Comparison of ENCODE assay signal across 15 cellular contexts in genomic region chr17:40260528-40260927, GRCh38. TPM values are rescaled to one million over a fixed set of nuclear protein-coding genes. Genes with fewer than 3 reads are reported as not detected.
DNase-seq lines count a peak whose midpoint lies in the region; ATAC-seq, FAIRE-seq and TF ChIP-seq lines count a peak whose summit lies in the region.
"Had no signal": no experiment of that assay in that cellular context is flagged by ENCODE, and none has a peak within 500 bp of the region (broad histone marks: within the 10 kb centered on the region; RNA-seq: fewer than 3 reads in every experiment).

No MANE protein-coding gene starts in this region.

- POLR2A ChIA-PET in HepG2 (lab: Yijun Ruan, JAX): no interaction called here
- POLR2A ChIA-PET in GM10248 (lab: Yijun Ruan, JAX): no interaction called here

- no peak for DNase-seq in activated T-cell treated with anti-CD3 and anti-CD28 coated beads, Interleukin-2, amount 50 U/mL, for 24 hours
- DNase-seq in activated T-cell treated with anti-CD3 and anti-CD28 coated beads, Interleukin-2, amount 50 U/mL, for 1 hour: no peak
- DNase-seq in HepG2 (ENCODE audit: low spot score) (no peak), right lobe of liver (no peak), stromal cell of bone marrow (ENCODE audit: low read depth) (peak; percentile 32), GM10248 (ENCODE audit: extremely low spot score) (no peak), upper lobe of right lung (no peak), middle frontal gyrus (ENCODE audit: extremely low spot score, low spot score) (no peak)
- DNase-seq: CD8-positive, alpha-beta memory T cell; DMS53; GF-D8; HCEC 1CT; HFFc6 had no signal

- H3K4me1 Mint-ChIP-seq in activated T-cell treated with anti-CD3 and anti-CD28 coated beads, Interleukin-2, amount 50 U/mL, for 24 hours (ENCODE audit: low read depth): peaks cover 12% of the 10 kb centered on the region

- CTCF ChIA-PET in HepG2 (lab: Yijun Ruan, JAX; ENCODE audit: low intra/inter-chr PET ratio, low total read pairs): no interaction called here
- CTCF ChIA-PET in GM10248 (lab: Yijun Ruan, JAX): interaction anchor here (0.9 to 1.8 kb wide), 3 partner anchors 8 to 21 kb away, joined by 3 to 6 read pairs (median 5); no protein-coding TSS in a partner anchor

- H3K27ac ChIP-seq in HepG2 (ENCODE audit: extremely low read length, insufficient read depth, low read length) (no peak overlapping the region), right lobe of liver (no peak overlapping the region), upper lobe of right lung (no peak overlapping the region)
- H3K27ac ChIP-seq: 22Rv1, BLaER1 had no signal

- H3K36me3 Mint-ChIP-seq in activated T-cell treated with anti-CD3 and anti-CD28 coated beads, Interleukin-2, amount 50 U/mL, for 24 hours (ENCODE audit: low read depth): peaks cover 64% of the 10 kb centered on the region

- H2AFZ ChIP-seq in HepG2 (ENCODE audit: low read length): no peak overlapping the region

- H3K9me3 Mint-ChIP-seq in activated T-cell treated with anti-CD3 and anti-CD28 coated beads, Interleukin-2, amount 50 U/mL, for 24 hours: no peaks in the 10 kb centered on the region
- H3K9me3 Mint-ChIP-seq: CD8-positive, alpha-beta memory T cell; HFFc6 had no signal

- no peak for TF ChIP-seq CTCF in HepG2 (CRISPR knock-in tag; IDR thresholded peaks at IDR 0.05)
- TF ChIP-seq CTCF in right lobe of liver (IDR thresholded peaks at IDR 0.05): no peak
- TF ChIP-seq CTCF in GM10248 (IDR thresholded peaks at IDR 0.05; ENCODE audit: control extremely low read depth, extremely low read depth, low read depth, missing control alignments): no peak
- TF ChIP-seq CTCF in upper lobe of right lung (IDR thresholded peaks at IDR 0.05): no peak

- no peak for TF ChIP-seq RAD21 in HepG2 (CRISPR knock-in tag; IDR thresholded peaks at IDR 0.05)

- no TSS peak for BruUV-seq in HepG2 (replicated peaks; lab: Mats Ljungman, UMichigan)

- peak overlapping the region; percentile 14 for H3K27ac Mint-ChIP-seq in activated T-cell treated with anti-CD3 and anti-CD28 coated beads, Interleukin-2, amount 50 U/mL, for 24 hours
- H3K27ac Mint-ChIP-seq: HFFc6 had no signal

- no peaks in the 10 kb centered on the region for H3K4me1 ChIP-seq in HepG2 (ENCODE audit: insufficient read depth, low read length)
- H3K4me1 ChIP-seq in right lobe of liver: no peaks in the 10 kb centered on the region
- no peaks in the 10 kb centered on the region for H3K4me1 ChIP-seq in upper lobe of right lung
- H3K4me1 ChIP-seq: BLaER1 had no signal

- intact Hi-C loops in HepG2 (cut with micrococcal nuclease; ENCODE audit: unreplicated experiment) (no loop called here), right lobe of liver (cut with DNase I) (no loop called here), upper lobe of right lung (cut with DNase I) (no loop called here)

- no peak for FAIRE-seq in HepG2 (lab: Jason Lieb, UNC)

- TF ChIP-seq EP300 in HepG2 (IDR thresholded peaks at IDR 0.05; ENCODE audit: low read depth in 2 of 2, low read length in 2 of 2): no peak
- TF ChIP-seq EP300 in HepG2 (CRISPR knock-in tag; IDR thresholded peaks at IDR 0.05; ENCODE audit: borderline replicate concordance): no peak

- H4K20me1 ChIP-seq in HepG2 (ENCODE audit: insufficient read depth, low read length): no peaks in the 10 kb centered on the region
- H4K20me1 ChIP-seq: BLaER1 had no signal

- no peak overlapping the region for H3K4me3 Mint-ChIP-seq in activated T-cell treated with anti-CD3 and anti-CD28 coated beads, Interleukin-2, amount 50 U/mL, for 24 hours
- H3K4me3 Mint-ChIP-seq: CD8-positive, alpha-beta memory T cell; HFFc6 had no signal

- 97% methylated on average over 7 of the region's 7 CpGs for WGBS in HepG2 (ENCODE audit: low lambda C conversion rate)
- 80% methylated on average over 2 of the region's 7 CpGs for WGBS in right lobe of liver (ENCODE audit: insufficient coverage, low coverage, low lambda C conversion rate, missing lambda C conversion rate)

- H3K79me2 ChIP-seq in HepG2 (ENCODE audit: insufficient read depth, low read length): no peaks in the 10 kb centered on the region

- H3K4me2 ChIP-seq in HepG2 (ENCODE audit: low read depth, low read length): no peak overlapping the region
- H3K4me2 ChIP-seq: BLaER1 had no signal

- ATAC-seq in HepG2 (no peak), right lobe of liver (no peak), upper lobe of right lung (no peak)

- in situ Hi-C loops in HepG2 (cut with HindIII; ENCODE audit: extremely low pct_ligation_motif_present, low pct_unique_long_range_greater_than_20kb): no loop called here

- H3K4me3 ChIP-seq in HepG2 (replicated peaks in 1 of 3; ENCODE audit: insufficient read depth in 1 of 3, low read depth in 2 of 3, low read length in 3 of 3) (no peak overlapping the region), right lobe of liver (no peak overlapping the region), upper lobe of right lung (no peak overlapping the region)
- H3K4me3 ChIP-seq: BLaER1 had no signal

- no peaks in the 10 kb centered on the region for H3K27me3 Mint-ChIP-seq in activated T-cell treated with anti-CD3 and anti-CD28 coated beads, Interleukin-2, amount 50 U/mL, for 24 hours
- H3K27me3 Mint-ChIP-seq: CD8-positive, alpha-beta memory T cell had no signal

- H3K9me3 ChIP-seq in HepG2 (ENCODE audit: low read length) (no peaks in the 10 kb centered on the region), right lobe of liver (no peaks in the 10 kb centered on the region), upper lobe of right lung (no peaks in the 10 kb centered on the region)
- H3K9me3 ChIP-seq: BLaER1 had no signal

- H3K36me3 ChIP-seq in HepG2 (replicated peaks in 1 of 2; ENCODE audit: control insufficient read depth in 1 of 2, insufficient read depth in 2 of 2, low read length in 2 of 2): peaks cover 47 to 78% of the 10 kb centered on the region in 2 experiments
- H3K36me3 ChIP-seq in right lobe of liver: peaks cover 0 to 56% (median 25%) of the 10 kb centered on the region in 4 donors
- H3K36me3 ChIP-seq in upper lobe of right lung: peaks cover 90% of the 10 kb centered on the region

- TF ChIP-seq POLR2A in HepG2 (IDR thresholded peaks at IDR 0.05; ENCODE audit: insufficient read depth in 1 of 2, low read depth in 2 of 2, low read length in 2 of 2): no peak
- TF ChIP-seq POLR2A in right lobe of liver (IDR thresholded peaks at IDR 0.05): no peak

- H3K27me3 ChIP-seq in HepG2 (ENCODE audit: control insufficient read depth in 1 of 2, insufficient read depth in 2 of 2, low read length in 2 of 2): no peaks in the 10 kb centered on the region
- H3K27me3 ChIP-seq in right lobe of liver: no peaks in the 10 kb centered on the region
- no peaks in the 10 kb centered on the region for H3K27me3 ChIP-seq in upper lobe of right lung
- H3K27me3 ChIP-seq: BLaER1 had no signal

- H3K9ac ChIP-seq in HepG2 (ENCODE audit: insufficient read depth, low read depth, low read length): no peak overlapping the region
- H3K9ac ChIP-seq: BLaER1 had no signal

RNA-seq across cellular contexts. Expression of gene CDC6, which starts 27.2 kb away (rescaled TPM):
- 114 and 154 TPM in 2 replicates for total RNA-seq in HepG2 (2016; rRNA removed; fragmentation: Illumina TruSeq; extraction: Trizol)
- 24.3 and 27.3 TPM in 2 replicates for total RNA-seq in HepG2 (2016; cell fraction: cytosol; rRNA removed; fragmentation: Illumina TruSeq; extraction: Trizol; ENCODE audit: low read depth)
- 117 and 162 TPM in 2 replicates for total RNA-seq in HepG2 (2016; cell fraction: insoluble cytoplasmic fraction; rRNA removed; fragmentation: Illumina TruSeq; extraction: Trizol)
- 42.3 and 51.8 TPM in 2 replicates for total RNA-seq in HepG2 (2016; cell fraction: membrane; rRNA removed; fragmentation: Illumina TruSeq; extraction: Trizol)
- total RNA-seq in HepG2 (2016; cell fraction: nucleus; rRNA removed; fragmentation: Illumina TruSeq; extraction: Trizol): 89.2 and 89.6 TPM in 2 replicates
- 10.7 and 17.4 TPM in 2 replicates for polyA plus RNA-seq in HepG2 (2011; rRNA removed)
- polyA plus RNA-seq in HepG2 (2011; cell fraction: cytosol; rRNA removed): 6.9 and 8.8 TPM in 2 replicates
- polyA plus RNA-seq in HepG2 (2011; cell fraction: nucleus; rRNA removed): 9.6 and 11.4 TPM in 2 replicates
- polyA plus RNA-seq in HepG2 (2012): 8.4 and 23.9 TPM in 2 replicates
- polyA plus RNA-seq in HepG2 (2016; cell fraction: cytosol; fragmentation: Illumina TruSeq; extraction: Trizol; ENCODE audit: low read depth): 12.0 and 14.2 TPM in 2 replicates
- polyA plus RNA-seq in HepG2 (2016; cell fraction: insoluble cytoplasmic fraction; fragmentation: Illumina TruSeq; extraction: Trizol; ENCODE audit: low read depth): 133 and 135 TPM in 2 replicates
- polyA plus RNA-seq in HepG2 (2016; cell fraction: membrane; fragmentation: Illumina TruSeq; extraction: Trizol; ENCODE audit: low read depth): 15.3 and 18.9 TPM in 2 replicates
- 98.6 and 99.5 TPM in 2 replicates for polyA plus RNA-seq in HepG2 (2016; cell fraction: nucleus; fragmentation: Illumina TruSeq; extraction: Trizol; ENCODE audit: insufficient read depth, low read depth)
- polyA minus RNA-seq in HepG2 (2011; rRNA and poly(A)+ RNA removed; ENCODE audit: low replicate concordance): 8.7 and 50.8 TPM in 2 replicates
- 9.4 and 10.7 TPM in 2 replicates for polyA minus RNA-seq in HepG2 (2011; cell fraction: cytosol; rRNA and poly(A)+ RNA removed)
- polyA minus RNA-seq in HepG2 (2011; cell fraction: nucleus; rRNA and poly(A)+ RNA removed): 31.5 and 47.0 TPM in 2 replicates
- 1 to 10 TPM in 5 of 6 experiments, under 1 TPM in 1; 0.42 to 9.1 (median 3.1) TPM for total RNA-seq in right lobe of liver
- 1.4 TPM for total RNA-seq in upper lobe of right lung

RNA-seq across cellular contexts. Expression of gene WIPF2, which starts 41.4 kb away (rescaled TPM):
- total RNA-seq in HepG2 (2016; rRNA removed; fragmentation: Illumina TruSeq; extraction: Trizol) (10.8 and 11.8 TPM in 2 replicates), right lobe of liver (10 to 100 TPM in 2 of 6 experiments, 1 to 10 TPM in 4; 7.0 to 12.1 (median 9.0) TPM), upper lobe of right lung (38.3 TPM)
- total RNA-seq in HepG2 (2016; cell fraction: cytosol; rRNA removed; fragmentation: Illumina TruSeq; extraction: Trizol; ENCODE audit: low read depth): 1.2 and 1.4 TPM in 2 replicates
- 11.1 and 11.4 TPM in 2 replicates for total RNA-seq in HepG2 (2016; cell fraction: insoluble cytoplasmic fraction; rRNA removed; fragmentation: Illumina TruSeq; extraction: Trizol)
- total RNA-seq in HepG2 (2016; cell fraction: membrane; rRNA removed; fragmentation: Illumina TruSeq; extraction: Trizol): 7.1 and 7.4 TPM in 2 replicates
- total RNA-seq in HepG2 (2016; cell fraction: nucleus; rRNA removed; fragmentation: Illumina TruSeq; extraction: Trizol): 8.5 and 10.1 TPM in 2 replicates
- 7.2 and 8.3 TPM in 2 replicates for polyA plus RNA-seq in HepG2 (2011; rRNA removed)
- 3.3 and 3.9 TPM in 2 replicates for polyA plus RNA-seq in HepG2 (2011; cell fraction: cytosol; rRNA removed)
- polyA plus RNA-seq in HepG2 (2011; cell fraction: nucleus; rRNA removed): 6.3 and 6.8 TPM in 2 replicates
- 16.2 and 16.9 TPM in 2 replicates for polyA plus RNA-seq in HepG2 (2012)
- polyA plus RNA-seq in HepG2 (2016; cell fraction: cytosol; fragmentation: Illumina TruSeq; extraction: Trizol; ENCODE audit: low read depth): 1.7 and 1.9 TPM in 2 replicates
- 14.6 and 18.9 TPM in 2 replicates for polyA plus RNA-seq in HepG2 (2016; cell fraction: insoluble cytoplasmic fraction; fragmentation: Illumina TruSeq; extraction: Trizol; ENCODE audit: low read depth)
- 4.5 and 5.5 TPM in 2 replicates for polyA plus RNA-seq in HepG2 (2016; cell fraction: membrane; fragmentation: Illumina TruSeq; extraction: Trizol; ENCODE audit: low read depth)
- polyA plus RNA-seq in HepG2 (2016; cell fraction: nucleus; fragmentation: Illumina TruSeq; extraction: Trizol; ENCODE audit: insufficient read depth, low read depth): 17.7 and 23.9 TPM in 2 replicates
- 10.7 and 12.1 TPM in 2 replicates for polyA minus RNA-seq in HepG2 (2011; rRNA and poly(A)+ RNA removed; ENCODE audit: low replicate concordance)
- polyA minus RNA-seq in HepG2 (2011; cell fraction: cytosol; rRNA and poly(A)+ RNA removed): 8.1 and 9.5 TPM in 2 replicates
- polyA minus RNA-seq in HepG2 (2011; cell fraction: nucleus; rRNA and poly(A)+ RNA removed): 7.2 and 8.5 TPM in 2 replicates

RNA-seq across cellular contexts. Expression of gene RARA, which starts 48.5 kb away (rescaled TPM):
- 8.6 and 8.9 TPM in 2 replicates for total RNA-seq in HepG2 (2016; rRNA removed; fragmentation: Illumina TruSeq; extraction: Trizol)
- total RNA-seq in HepG2 (2016; cell fraction: cytosol; rRNA removed; fragmentation: Illumina TruSeq; extraction: Trizol; ENCODE audit: low read depth): 3.2 and 3.7 TPM in 2 replicates
- 6.7 and 9.5 TPM in 2 replicates for total RNA-seq in HepG2 (2016; cell fraction: insoluble cytoplasmic fraction; rRNA removed; fragmentation: Illumina TruSeq; extraction: Trizol)
- total RNA-seq in HepG2 (2016; cell fraction: membrane; rRNA removed; fragmentation: Illumina TruSeq; extraction: Trizol): 8.2 and 11.1 TPM in 2 replicates
- total RNA-seq in HepG2 (2016; cell fraction: nucleus; rRNA removed; fragmentation: Illumina TruSeq; extraction: Trizol): 6.0 and 7.0 TPM in 2 replicates
- 6.0 and 6.4 TPM in 2 replicates for polyA plus RNA-seq in HepG2 (2011; rRNA removed)
- 2.2 and 3.8 TPM in 2 replicates for polyA plus RNA-seq in HepG2 (2011; cell fraction: cytosol; rRNA removed)
- polyA plus RNA-seq in HepG2 (2011; cell fraction: nucleus; rRNA removed): 13.2 and 13.3 TPM in 2 replicates
- 15.4 and 16.1 TPM in 2 replicates for polyA plus RNA-seq in HepG2 (2012)
- 3.8 and 5.4 TPM in 2 replicates for polyA plus RNA-seq in HepG2 (2016; cell fraction: cytosol; fragmentation: Illumina TruSeq; extraction: Trizol; ENCODE audit: low read depth)
- 12.7 and 17.8 TPM in 2 replicates for polyA plus RNA-seq in HepG2 (2016; cell fraction: insoluble cytoplasmic fraction; fragmentation: Illumina TruSeq; extraction: Trizol; ENCODE audit: low read depth)
- polyA plus RNA-seq in HepG2 (2016; cell fraction: membrane; fragmentation: Illumina TruSeq; extraction: Trizol; ENCODE audit: low read depth): 9.6 and 13.8 TPM in 2 replicates
- 19.0 and 19.4 TPM in 2 replicates for polyA plus RNA-seq in HepG2 (2016; cell fraction: nucleus; fragmentation: Illumina TruSeq; extraction: Trizol; ENCODE audit: insufficient read depth, low read depth)
- polyA minus RNA-seq in HepG2 (2011; rRNA and poly(A)+ RNA removed; ENCODE audit: low replicate concordance): 6.4 and 11.7 TPM in 2 replicates
- 6.7 and 8.2 TPM in 2 replicates for polyA minus RNA-seq in HepG2 (2011; cell fraction: cytosol; rRNA and poly(A)+ RNA removed)
- polyA minus RNA-seq in HepG2 (2011; cell fraction: nucleus; rRNA and poly(A)+ RNA removed): 5.2 and 6.7 TPM in 2 replicates
- total RNA-seq in right lobe of liver: 10 to 100 TPM; 17.7 to 41.9 (median 22.9) TPM
- 69.7 TPM for total RNA-seq in upper lobe of right lung
